19 cellular contexts compared by ENCODE assay signal in the genomic region with DNA sequence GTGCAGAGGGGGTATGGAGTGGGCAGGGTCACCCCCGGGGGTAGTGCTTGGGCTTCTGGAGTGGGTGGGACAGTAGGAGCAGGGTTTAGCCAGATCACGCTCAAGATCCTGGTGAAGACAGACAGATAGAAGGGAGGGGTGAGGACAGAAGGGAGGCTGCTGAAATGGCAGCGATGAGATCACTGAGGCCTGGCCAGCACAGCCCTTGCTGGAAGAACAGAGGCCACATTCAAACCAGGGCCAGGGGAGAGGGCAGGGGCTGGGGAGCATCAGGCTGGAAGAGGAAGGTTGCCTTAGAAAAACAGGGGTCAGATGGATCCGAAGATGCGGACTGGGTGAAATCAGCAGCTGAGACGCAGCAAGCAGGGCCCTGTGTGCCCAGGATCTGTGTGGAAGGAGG.
DNase-seq lines count a peak whose midpoint lies in the region; ATAC-seq and TF ChIP-seq lines count a peak whose summit lies in the region.
"Had no signal": no experiment of that assay in that cellular context is flagged by ENCODE, and none has a peak within 500 bp of the region (broad histone marks: within the 10 kb centered on the region; RNA-seq: fewer than 3 reads in every experiment).

No MANE protein-coding gene starts in this region.

- 76 to 80% (median 78%) methylated on average over 6 of the region's 6 CpGs for WGBS in heart left ventricle, 4 donors

- TF ChIP-seq CTCF in heart left ventricle (IDR thresholded peaks at IDR 0.05) = no peak

- peak; percentile 8 for DNase-seq in activated CD8-positive, alpha-beta memory T cell treated with anti-CD3 and anti-CD28 coated beads, Interleukin-2, amount 10 ng/mL, durations not matched to agents 7 days and 5 days
- no peak for DNase-seq in activated CD8-positive, alpha-beta memory T cell treated with anti-CD3 and anti-CD28 coated beads, Interleukin-2, amount 50 U/mL, for 4 hours
- DNase-seq in heart left ventricle = no peak
- DNase-seq in NCI-H2227 (lab: John Stamatoyannopoulos, UW; ENCODE audit: unreplicated experiment) = no peak
- no peak for DNase-seq in germinal center (ENCODE audit: low spot score)
- DNase-seq: 8988T; activated T-cell treated with anti-CD3 and anti-CD28 coated beads, Interleukin-2, amount 50 U/mL, for 24 hours; effector CD8-positive, alpha-beta T cell; IMR-90; NCI-H2081 treated with DMSO at 0.1 percent for 48 hours; NCI-H526 treated with DMSO at 0.1 percent for 48 hours had no signal

- H3K4me1 ChIP-seq in heart left ventricle = peaks cover 0 to 64% (median 51%) of the 10 kb centered on the region in 12 donors
- peaks cover 64% of the 10 kb centered on the region for H3K4me1 ChIP-seq in muscle layer of colon (ENCODE audit: insufficient read depth, low read length)

- peaks cover 8% of the 10 kb centered on the region for H3K4me1 Mint-ChIP-seq in activated CD8-positive, alpha-beta memory T cell treated with anti-CD3 and anti-CD28 coated beads, Interleukin-2, amount 10 ng/mL, durations not matched to agents 7 days and 5 days
- H3K4me1 Mint-ChIP-seq: activated naive CD4-positive, alpha-beta T cell treated with anti-CD3 and anti-CD28 coated beads, Interleukin-2, amount 50 U/mL, for 24 hours had no signal

- ATAC-seq in activated CD8-positive, alpha-beta memory T cell treated with anti-CD3 and anti-CD28 coated beads, Interleukin-2, amount 10 ng/mL, durations not matched to agents 7 days and 5 days = no peak
- ATAC-seq in heart left ventricle = peak in 2 of 4 donors; percentile 16 to 31
- no peak for ATAC-seq in HG02588 (IDR thresholded peaks at IDR 0.05; ENCODE audit: unreplicated experiment)

- intact Hi-C loops in heart left ventricle (cut with DNase I) = loop anchor here in 9 of 10 donors (5.0 to 10.0 kb wide), 6 partner anchors 34 to 582 kb away; a partner anchor contains a TSS

- H3K27me3 Mint-ChIP-seq in activated CD8-positive, alpha-beta memory T cell treated with anti-CD3 and anti-CD28 coated beads, Interleukin-2, amount 10 ng/mL, durations not matched to agents 7 days and 5 days = peaks cover 24% of the 10 kb centered on the region
- H3K27me3 Mint-ChIP-seq: activated naive CD4-positive, alpha-beta T cell treated with anti-CD3 and anti-CD28 coated beads, Interleukin-2, amount 50 U/mL, for 24 hours; activated T-cell treated with anti-CD3 and anti-CD28 coated beads, Interleukin-2, amount 50 U/mL, for 24 hours; type B pancreatic cell had no signal

- H3K27me3 ChIP-seq in heart left ventricle (no peaks in the 10 kb centered on the region), muscle layer of colon (ENCODE audit: control insufficient read depth in 1 of 2, insufficient read depth in 2 of 2, low read length in 2 of 2) (no peaks in the 10 kb centered on the region)
- H3K27me3 ChIP-seq: BLaER1 treated with 17β-estradiol and CSF1 and Interleukin-3, amounts not matched to agents 10 nM and 100 nM had no signal

- H3K36me3 Mint-ChIP-seq in activated CD8-positive, alpha-beta memory T cell treated with anti-CD3 and anti-CD28 coated beads, Interleukin-2, amount 10 ng/mL, durations not matched to agents 7 days and 5 days = no peaks in the 10 kb centered on the region
- H3K36me3 Mint-ChIP-seq: activated naive CD4-positive, alpha-beta T cell treated with anti-CD3 and anti-CD28 coated beads, Interleukin-2, amount 50 U/mL, for 24 hours had no signal

- no peak overlapping the region for H3K4me3 Mint-ChIP-seq in activated CD8-positive, alpha-beta memory T cell treated with anti-CD3 and anti-CD28 coated beads, Interleukin-2, amount 10 ng/mL, durations not matched to agents 7 days and 5 days
- H3K4me3 Mint-ChIP-seq: activated naive CD4-positive, alpha-beta T cell treated with anti-CD3 and anti-CD28 coated beads, Interleukin-2, amount 50 U/mL, for 24 hours; activated T-cell treated with anti-CD3 and anti-CD28 coated beads, Interleukin-2, amount 50 U/mL, for 24 hours; type B pancreatic cell had no signal

- H3K9me3 ChIP-seq in heart left ventricle (no peaks in the 10 kb centered on the region), muscle layer of colon (ENCODE audit: low read length) (no peaks in the 10 kb centered on the region)

- H3K4me3 ChIP-seq in heart left ventricle = no peak overlapping the region
- H3K4me3 ChIP-seq in muscle layer of colon (ENCODE audit: low read depth in 1 of 2, low read length in 2 of 2) = no peak overlapping the region
- H3K4me3 ChIP-seq: BLaER1 treated with 17β-estradiol and CSF1 and Interleukin-3, amounts not matched to agents 10 nM and 100 nM; SK-N-MC; smooth muscle cell had no signal

- H3K9ac ChIP-seq in muscle layer of colon (ENCODE audit: low read length) = peak overlapping the region; percentile 24

- CTCF ChIA-PET in activated CD8-positive, alpha-beta memory T cell treated with anti-CD3 and anti-CD28 coated beads, Interleukin-2, amount 10 ng/mL, durations not matched to agents 7 days and 5 days (lab: Charles Lee) = interaction anchor here (0.8 to 8.2 kb wide), 5 partner anchors 20 to 210 kb away, joined by 3 to 77 read pairs (median 6); no protein-coding TSS in a partner anchor

- H3K36me3 ChIP-seq in heart left ventricle (peaks cover 0 to 28% (median 16%) of the 10 kb centered on the region in 9 donors), muscle layer of colon (ENCODE audit: insufficient read depth, low read length) (peaks cover 17% of the 10 kb centered on the region)

- H3K27ac Mint-ChIP-seq in activated CD8-positive, alpha-beta memory T cell treated with anti-CD3 and anti-CD28 coated beads, Interleukin-2, amount 10 ng/mL, durations not matched to agents 7 days and 5 days = no peak overlapping the region
- H3K27ac Mint-ChIP-seq: activated naive CD4-positive, alpha-beta T cell treated with anti-CD3 and anti-CD28 coated beads, Interleukin-2, amount 50 U/mL, for 24 hours; activated T-cell treated with anti-CD3 and anti-CD28 coated beads, Interleukin-2, amount 50 U/mL, for 24 hours; type B pancreatic cell had no signal

- H3K27ac ChIP-seq in heart left ventricle (peak overlapping the region in 7 of 12 donors; percentile 3 to 39 (median 26)), muscle layer of colon (ENCODE audit: low read depth, low read length) (peak overlapping the region; percentile 41), temporal lobe (ENCODE audit: low read depth, low read length) (peak overlapping the region; percentile 91)
- H3K27ac ChIP-seq: BLaER1 treated with 17β-estradiol and CSF1 and Interleukin-3, amounts not matched to agents 10 nM and 100 nM; SK-N-MC had no signal

- TF ChIP-seq POLR2A in heart left ventricle (IDR thresholded peaks at IDR 0.05) = no peak

- no peaks in the 10 kb centered on the region for H3K9me3 Mint-ChIP-seq in activated CD8-positive, alpha-beta memory T cell treated with anti-CD3 and anti-CD28 coated beads, Interleukin-2, amount 10 ng/mL, durations not matched to agents 7 days and 5 days (ENCODE audit: low read depth)
- H3K9me3 Mint-ChIP-seq: activated naive CD4-positive, alpha-beta T cell treated with anti-CD3 and anti-CD28 coated beads, Interleukin-2, amount 50 U/mL, for 24 hours; activated T-cell treated with anti-CD3 and anti-CD28 coated beads, Interleukin-2, amount 50 U/mL, for 24 hours; type B pancreatic cell had no signal

Comparison
In these comparisons a context has a peak if more than half of its experiments do, and no peak if none do; other contexts are left out.
1. H3K27ac ChIP-seq: peak in every context shown above with its lines; median percentile 91 in temporal lobe; 41 in muscle layer of colon; 26 in heart left ventricle.